Comparison of ENCODE assay signal across 18 cellular contexts in the genomic region with DNA sequence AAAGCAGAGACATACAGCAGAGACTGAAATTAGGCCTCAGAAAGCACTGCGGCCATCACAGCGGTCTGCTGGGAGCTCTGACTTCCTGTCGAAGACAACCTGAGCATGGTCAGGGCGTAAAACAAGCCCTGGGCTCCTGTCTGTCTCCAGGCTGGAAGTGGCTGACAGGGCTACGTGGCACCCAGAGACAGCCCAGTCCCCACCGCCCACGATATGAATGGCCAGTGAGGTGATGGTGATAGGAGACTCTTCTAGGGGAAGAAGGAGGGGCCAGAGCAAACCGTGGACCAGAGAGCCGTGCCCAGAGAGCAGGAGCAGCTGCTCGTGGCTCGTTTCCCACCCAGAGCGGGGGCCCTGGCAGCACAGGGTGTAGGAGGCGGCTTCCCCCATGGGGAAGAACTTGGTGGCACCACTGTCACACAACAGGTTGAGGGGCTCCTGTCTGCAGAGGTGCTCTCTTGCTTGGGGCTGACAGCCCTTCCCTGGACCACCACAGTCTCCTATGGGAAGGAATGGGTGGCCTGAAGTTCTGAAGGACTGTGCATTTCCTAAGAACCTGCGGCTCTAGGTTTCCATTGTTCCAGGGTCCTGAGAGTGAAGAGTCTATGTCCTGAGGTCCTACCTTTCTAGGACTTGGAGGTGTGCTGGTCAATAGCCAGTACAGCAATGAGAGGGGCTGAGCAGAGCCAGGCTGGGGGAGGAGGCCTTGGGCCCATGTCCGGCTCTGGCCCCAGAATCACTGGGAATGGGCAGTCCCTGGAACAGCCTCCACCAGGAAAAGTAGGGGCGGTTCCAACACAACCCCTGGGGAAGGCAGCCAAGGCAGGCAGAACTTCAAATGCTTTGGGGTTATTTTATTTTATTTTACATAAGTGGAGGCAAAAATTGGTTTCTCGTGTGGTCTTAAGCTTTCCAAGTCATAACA. TPM values are rescaled to one million over a fixed set of nuclear protein-coding genes. Genes with fewer than 3 reads are reported as not detected.
A peak's percentile ranks its signal among the peaks of the same experiment; 100 is the strongest.
DNase-seq lines count a peak whose midpoint lies in the region; ATAC-seq lines count a peak whose summit lies in the region.
"Had no signal": no experiment of that assay in that cellular context is flagged by ENCODE, and none has a peak within 500 bp of the region (broad histone marks: within the 10 kb centered on the region; RNA-seq: fewer than 3 reads in every experiment).

No MANE protein-coding gene starts in this region.

- peaks cover 11% of the 10 kb centered on the region for H3K4me1 Mint-ChIP-seq in T-helper 1 cell treated with Interleukin-12 subunit alpha and Interleukin-12 subunit beta and Interleukin-4 antibody, amounts not matched to agents 30 μg/mL and 1 μg/mL, for 36 hours (ENCODE audit: low read depth)
- H3K4me1 Mint-ChIP-seq in T-helper 17 cell = peaks cover 12% of the 10 kb centered on the region

- no peaks in the 10 kb centered on the region for H3K9me3 ChIP-seq in T-helper 17 cell (ENCODE audit: control insufficient read depth, low read length, poor library complexity, severe bottlenecking)
- H3K9me3 ChIP-seq: mucosa of descending colon, pancreas, SJSA1 had no signal

- H3K27ac Mint-ChIP-seq in T-helper 1 cell treated with Interleukin-12 subunit alpha and Interleukin-12 subunit beta and Interleukin-4 antibody, amounts not matched to agents 30 μg/mL and 1 μg/mL, for 36 hours = peak overlapping the region; percentile 83
- H3K27ac Mint-ChIP-seq in T-helper 17 cell = peak overlapping the region; percentile 81
- H3K27ac Mint-ChIP-seq: HFFc6 had no signal

- no peak overlapping the region for H3K4me3 Mint-ChIP-seq in T-helper 1 cell treated with Interleukin-12 subunit alpha and Interleukin-12 subunit beta and Interleukin-4 antibody, amounts not matched to agents 30 μg/mL and 1 μg/mL, for 36 hours
- H3K4me3 Mint-ChIP-seq in T-helper 17 cell = peak overlapping the region; percentile 68
- H3K4me3 Mint-ChIP-seq: HFFc6 had no signal

- H3K27me3 Mint-ChIP-seq in T-helper 1 cell treated with Interleukin-12 subunit alpha and Interleukin-12 subunit beta and Interleukin-4 antibody, amounts not matched to agents 30 μg/mL and 1 μg/mL, for 36 hours (ENCODE audit: low read depth) = no peaks in the 10 kb centered on the region
- H3K27me3 Mint-ChIP-seq in T-helper 17 cell = no peaks in the 10 kb centered on the region

- no peak for DNase-seq in T-helper 1 cell
- peak; percentile 7 for DNase-seq in AG20443 (ENCODE audit: low spot score)
- no peak for DNase-seq in T-helper 17 cell
- peak; percentile 37 for DNase-seq in left lobe of liver (ENCODE audit: low spot score)
- DNase-seq in NCI-H2107 treated with DMSO at 0.1 percent for 48 hours (lab: John Stamatoyannopoulos, UW; ENCODE audit: unreplicated experiment) = no peak
- no peak for DNase-seq in amniotic stem cell (lab: John Stamatoyannopoulos, UW)
- DNase-seq: 8988T; EL; HFFc6; KBM-7; NCI-H446; stimulated activated CD4-positive, alpha-beta T cell treated with anti-CD3 and anti-CD28 coated beads, Interleukin-12 subunit alpha, Interleukin-12 subunit beta, amount 100 ng/mL, for 4 hours had no signal

- H3K36me3 Mint-ChIP-seq in T-helper 1 cell treated with Interleukin-12 subunit alpha and Interleukin-12 subunit beta and Interleukin-4 antibody, amounts not matched to agents 30 μg/mL and 1 μg/mL, for 36 hours (ENCODE audit: low read depth) = no peaks in the 10 kb centered on the region
- no peaks in the 10 kb centered on the region for H3K36me3 Mint-ChIP-seq in T-helper 17 cell (ENCODE audit: low read depth)

- peaks cover 9% of the 10 kb centered on the region for H3K9me3 Mint-ChIP-seq in T-helper 1 cell treated with Interleukin-12 subunit alpha and Interleukin-12 subunit beta and Interleukin-4 antibody, amounts not matched to agents 30 μg/mL and 1 μg/mL, for 36 hours

- ATAC-seq in T-helper 17 cell (no peak), left lobe of liver (no peak), HG03095 (IDR thresholded peaks at IDR 0.05; ENCODE audit: unreplicated experiment) (no peak)
- ATAC-seq: mucosa of descending colon, pancreas had no signal

RNA-seq across cellular contexts. Expression of gene BARX1, which starts 56.4 kb away (rescaled TPM):
- total RNA-seq in T-helper 17 cell (not detected), left lobe of liver (not detected)
- total RNA-seq: HFFc6, kidney epithelial cell, SJSA1 had no signal

Comparison
In these comparisons a context has a peak if more than half of its experiments do, and no peak if none do; other contexts are left out.
1. DNase-seq: peak in AG20443 (single experiment) and left lobe of liver (single experiment); none in T-helper 1 cell (0 of 5), T-helper 17 cell (0 of 3), NCI-H2107 treated with DMSO at 0.1 percent for 48 hours (single experiment) and amniotic stem cell (single experiment).